ENCODE assay signal across 8 cellular contexts in genomic region chr1:17405898-17406759, GRCh38. TPM values are rescaled to one million over a fixed set of nuclear protein-coding genes. Genes with fewer than 3 reads are reported as not detected.
DNase-seq lines count a peak whose midpoint lies in the region; ATAC-seq and TF ChIP-seq lines count a peak whose summit lies in the region.

No MANE protein-coding gene starts in this region.

- H3K4me3 ChIP-seq in GM23248 (no peak overlapping the region), fibroblast of the aortic adventitia (ENCODE audit: low read depth, low read length) (no peak overlapping the region), neural progenitor cell (no peak overlapping the region), upper lobe of left lung (no peak overlapping the region)

- no peaks in the 10 kb centered on the region for H3K4me1 ChIP-seq in GM23248 (ENCODE audit: insufficient read depth)
- peaks cover 8% of the 10 kb centered on the region for H3K4me1 ChIP-seq in neural progenitor cell
- H3K4me1 ChIP-seq in upper lobe of left lung = peaks cover 0 to 8% (median 3%) of the 10 kb centered on the region in 4 donors

- no peaks in the 10 kb centered on the region for H3K9me3 ChIP-seq in GM23248 (ENCODE audit: low read depth)
- H3K9me3 ChIP-seq in neural progenitor cell (ENCODE audit: low read depth) = no peaks in the 10 kb centered on the region
- no peaks in the 10 kb centered on the region for H3K9me3 ChIP-seq in upper lobe of left lung

- no peaks in the 10 kb centered on the region for H3K27me3 Mint-ChIP-seq in neural progenitor cell (ENCODE audit: insufficient read depth, low read depth)
- H3K27me3 Mint-ChIP-seq in activated T-helper 2 cell treated with anti-CD3 and anti-CD28 coated beads, Interferon-gamma antibody, Interleukin-2, Interleukin-4, amounts not matched to agents 10 μg/mL and 5 μg/mL and 100 μg/mL, durations not matched to agents 14 hours and 24 hours and 36 hours (ENCODE audit: low read depth) = no peaks in the 10 kb centered on the region

- H3K27ac Mint-ChIP-seq in neural progenitor cell = no peak overlapping the region
- H3K27ac Mint-ChIP-seq in activated T-helper 2 cell treated with anti-CD3 and anti-CD28 coated beads, Interferon-gamma antibody, Interleukin-2, Interleukin-4, amounts not matched to agents 10 μg/mL and 5 μg/mL and 100 μg/mL, durations not matched to agents 14 hours and 24 hours and 36 hours = no peak overlapping the region

- H3K36me3 ChIP-seq in GM23248 (ENCODE audit: low read depth) = peaks cover 13% of the 10 kb centered on the region; the same call in 1 of the 2 replicates
- no peaks in the 10 kb centered on the region for H3K36me3 ChIP-seq in neural progenitor cell
- peaks cover 16 to 42% (median 37%) of the 10 kb centered on the region in 4 donors for H3K36me3 ChIP-seq in upper lobe of left lung

- H3F3A ChIP-seq in GM23248 (ENCODE audit: insufficient read depth) (0 out of 2 replicates have a peak, but pooled peaks cover 7% of the 10 kb centered on the region), neural progenitor cell (ENCODE audit: low read depth) (peaks cover 36% of the 10 kb centered on the region)

- H3K4me2 ChIP-seq in GM23248 (ENCODE audit: unreplicated experiment) = no peak overlapping the region
- H3K4me2 ChIP-seq in neural progenitor cell = no peak overlapping the region

- H3K27ac ChIP-seq in GM23248 (no peak overlapping the region), neural progenitor cell (no peak overlapping the region), upper lobe of left lung (no peak overlapping the region)

- no peak for TF ChIP-seq POLR2A in upper lobe of left lung (IDR thresholded peaks at IDR 0.05)

- H3K4me3 Mint-ChIP-seq in neural progenitor cell = no peak overlapping the region
- no peak overlapping the region for H3K4me3 Mint-ChIP-seq in activated T-helper 2 cell treated with anti-CD3 and anti-CD28 coated beads, Interferon-gamma antibody, Interleukin-2, Interleukin-4, amounts not matched to agents 10 μg/mL and 5 μg/mL and 100 μg/mL, durations not matched to agents 14 hours and 24 hours and 36 hours (ENCODE audit: low read depth)

- H3K9me3 Mint-ChIP-seq in neural progenitor cell = no peaks in the 10 kb centered on the region
- no peaks in the 10 kb centered on the region for H3K9me3 Mint-ChIP-seq in activated T-helper 2 cell treated with anti-CD3 and anti-CD28 coated beads, Interferon-gamma antibody, Interleukin-2, Interleukin-4, amounts not matched to agents 10 μg/mL and 5 μg/mL and 100 μg/mL, durations not matched to agents 14 hours and 24 hours and 36 hours

- peak; percentile 83 to 86 for ATAC-seq in upper lobe of left lung (ENCODE audit: low FRiP score in 2 of 2)

- H3K79me2 ChIP-seq in GM23248 (ENCODE audit: insufficient read depth) = no peaks in the 10 kb centered on the region
- H3K79me2 ChIP-seq in neural progenitor cell (ENCODE audit: low read depth) = no peaks in the 10 kb centered on the region

- peak; percentile 79 for TF ChIP-seq CTCF in fibroblast of the aortic adventitia (IDR thresholded peaks at IDR 0.05; ENCODE audit: insufficient read depth, low read length)
- TF ChIP-seq CTCF in neural progenitor cell (IDR thresholded peaks at IDR 0.05) = peak; percentile 81
- peak; percentile 67 to 79 (median 74) for TF ChIP-seq CTCF in upper lobe of left lung (IDR thresholded peaks at IDR 0.05)

- H3K27me3 ChIP-seq in GM23248 (replicated peaks; ENCODE audit: insufficient read depth) (no peaks in the 10 kb centered on the region), neural progenitor cell (no peaks in the 10 kb centered on the region), upper lobe of left lung (no peaks in the 10 kb centered on the region)

- no peak for TF ChIP-seq EP300 in upper lobe of left lung (IDR thresholded peaks at IDR 0.05)

- H3K4me1 Mint-ChIP-seq in neural progenitor cell = peaks cover 21% of the 10 kb centered on the region
- no peaks in the 10 kb centered on the region for H3K4me1 Mint-ChIP-seq in activated T-helper 2 cell treated with anti-CD3 and anti-CD28 coated beads, Interferon-gamma antibody, Interleukin-2, Interleukin-4, amounts not matched to agents 10 μg/mL and 5 μg/mL and 100 μg/mL, durations not matched to agents 14 hours and 24 hours and 36 hours (ENCODE audit: low read depth)

- DNase-seq in CD1c-positive myeloid dendritic cell (ENCODE audit: extremely low spot score) (peak; percentile 59), GM23248 (peak; percentile 73), NCI-H69 (lab: John Stamatoyannopoulos, UW) (peak; percentile 41), fibroblast of the aortic adventitia (ENCODE audit: low read depth) (peak; percentile 57), neural progenitor cell (ENCODE audit: low spot score) (peak; percentile 86), upper lobe of left lung (peak in 1 of 2 donors; percentile 68)
- peak; percentile 49 for DNase-seq in activated T-cell treated with anti-CD3 and anti-CD28 coated beads, Interleukin-2, amount 50 U/mL, for 1 hour
- DNase-seq in activated T-helper 2 cell treated with anti-CD3 and anti-CD28 coated beads, Interferon-gamma antibody, Interleukin-2, Interleukin-4, amounts not matched to agents 10 μg/mL and 5 μg/mL and 100 μg/mL, durations not matched to agents 14 hours and 24 hours and 36 hours (ENCODE audit: low spot score) = no peak

- peaks cover 24% of the 10 kb centered on the region for H3K36me3 Mint-ChIP-seq in neural progenitor cell
- peaks cover 47% of the 10 kb centered on the region for H3K36me3 Mint-ChIP-seq in activated T-helper 2 cell treated with anti-CD3 and anti-CD28 coated beads, Interferon-gamma antibody, Interleukin-2, Interleukin-4, amounts not matched to agents 10 μg/mL and 5 μg/mL and 100 μg/mL, durations not matched to agents 14 hours and 24 hours and 36 hours (ENCODE audit: low read depth)

- in situ Hi-C loops in GM23248 (cut with MboI) = no loop called here

- no peaks in the 10 kb centered on the region for H3K9me2 ChIP-seq in GM23248 (ENCODE audit: insufficient read depth)

- H4K20me1 ChIP-seq in GM23248 (ENCODE audit: insufficient read depth) (no peaks in the 10 kb centered on the region), neural progenitor cell (ENCODE audit: low read depth) (peaks cover 36% of the 10 kb centered on the region)

- no peak overlapping the region for H2AFZ ChIP-seq in GM23248
- no peak overlapping the region for H2AFZ ChIP-seq in neural progenitor cell (replicated peaks)

- WGBS in GM23248 (ENCODE audit: low coverage in 1 of 2, low lambda C conversion rate in 2 of 2, missing lambda C conversion rate in 2 of 2), 2 experiments = 52 to 58% methylated on average over 15 of the region's 15 CpGs
- 50 to 60% methylated on average over 7 to 15 of the region's 15 CpGs for WGBS in upper lobe of left lung, 2 donors

- H3K9ac ChIP-seq in GM23248 (no peak overlapping the region), neural progenitor cell (no peak overlapping the region)

- intact Hi-C loops in activated T-helper 2 cell treated with anti-CD3 and anti-CD28 coated beads, Interferon-gamma antibody, Interleukin-2, Interleukin-4, amounts not matched to agents 10 μg/mL and 5 μg/mL and 100 μg/mL, durations not matched to agents 14 hours and 24 hours and 36 hours (cut with micrococcal nuclease) = no loop called here

RNA-seq across cellular contexts. Expression of gene RCC2, which starts 33.3 kb away (rescaled TPM):
- 34.4 and 38.3 TPM in 2 replicates for total RNA-seq in GM23248 (2014; rRNA removed; shearing (Covaris generic))
- polyA plus RNA-seq in GM23248 (2016; fragmentation: Nextera tagmentation; extraction: Ambion mirVana) = 10.9 and 11.3 TPM in 2 replicates
- total RNA-seq in fibroblast of the aortic adventitia (ENCODE audit: low replicate concordance) = 40.1 and 46.0 TPM in 2 replicates
- total RNA-seq in neural progenitor cell (ENCODE audit: low replicate concordance) = 126 and 165 TPM in 2 replicates
- total RNA-seq in upper lobe of left lung = 10 to 100 TPM; 32.1 to 66.2 (median 47.7) TPM
- total RNA-seq in activated T-helper 2 cell treated with anti-CD3 and anti-CD28 coated beads, Interferon-gamma antibody, Interleukin-2, Interleukin-4, amounts not matched to agents 10 μg/mL and 5 μg/mL and 100 μg/mL, durations not matched to agents 14 hours and 24 hours and 36 hours = 202 and 203 TPM in 2 replicates

RNA-seq across cellular contexts. Expression of gene PADI6, which starts 34.1 kb away (rescaled TPM):
- total RNA-seq in GM23248 (2014; rRNA removed; shearing (Covaris generic)) = not detected in 2 replicates
- not detected in 2 replicates for polyA plus RNA-seq in GM23248 (2016; fragmentation: Nextera tagmentation; extraction: Ambion mirVana)
- total RNA-seq in fibroblast of the aortic adventitia (ENCODE audit: low replicate concordance) (not detected in 2 replicates), neural progenitor cell (ENCODE audit: low replicate concordance) (not detected in 2 replicates), upper lobe of left lung (not detected)
- total RNA-seq in activated T-helper 2 cell treated with anti-CD3 and anti-CD28 coated beads, Interferon-gamma antibody, Interleukin-2, Interleukin-4, amounts not matched to agents 10 μg/mL and 5 μg/mL and 100 μg/mL, durations not matched to agents 14 hours and 24 hours and 36 hours = not detected in 2 replicates
